ENCODE assay signal across 16 cellular contexts in the genomic region with DNA sequence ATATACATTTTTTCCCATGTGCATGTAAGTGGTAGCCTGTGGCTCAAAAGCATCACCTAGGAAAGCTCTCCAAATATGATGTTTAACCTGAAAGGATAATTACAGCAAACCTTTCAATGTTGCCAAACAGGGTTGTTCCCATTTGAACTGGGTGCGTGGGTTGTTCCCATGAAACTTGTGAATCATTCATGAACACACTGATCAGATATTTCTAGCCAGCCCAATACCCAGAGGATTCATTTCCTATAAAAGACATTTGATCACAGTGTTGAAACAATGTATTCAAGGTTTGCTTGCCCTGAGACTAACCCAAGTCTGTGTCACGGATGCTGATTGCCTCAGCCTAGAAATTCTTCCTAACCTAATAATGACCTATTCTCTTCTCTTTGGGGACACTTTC. TPM values are rescaled to one million over a fixed set of nuclear protein-coding genes. Genes with fewer than 3 reads are reported as not detected.
DNase-seq lines count a peak whose midpoint lies in the region; ATAC-seq and TF ChIP-seq lines count a peak whose summit lies in the region.
"Had no signal": no experiment of that assay in that cellular context is flagged by ENCODE, and none has a peak within 500 bp of the region (broad histone marks: within the 10 kb centered on the region; RNA-seq: fewer than 3 reads in every experiment).

No MANE protein-coding gene starts in this region.

- no peak overlapping the region for H3K4me3 ChIP-seq in foreskin fibroblast (ENCODE audit: low read depth in 1 of 2, low read length in 2 of 2)
- H3K4me3 ChIP-seq in vagina: no peak overlapping the region
- H3K4me3 ChIP-seq: left lung, thyroid gland had no signal

- H3K9me3 ChIP-seq in vagina: no peaks in the 10 kb centered on the region
- H3K9me3 ChIP-seq: BE2C, left lung, neutrophil, thyroid gland had no signal

- H3K27me3 ChIP-seq in vagina: no peaks in the 10 kb centered on the region
- H3K27me3 ChIP-seq: thyroid gland had no signal

- peak; percentile 6 to 22 (median 7) for DNase-seq in stimulated activated CD4-positive, alpha-beta T cell treated with anti-CD3 and anti-CD28 coated beads, Interleukin-12 subunit alpha, Interleukin-12 subunit beta, amount 100 ng/mL, for 48 hours (ENCODE audit: low read depth in 2 of 3, low spot score in 1 of 3)
- DNase-seq in stimulated activated CD4-positive, alpha-beta T cell treated with anti-CD3 and anti-CD28 coated beads, Interleukin-12 subunit alpha, Interleukin-12 subunit beta, amount 100 ng/mL, for 4 hours: no peak
- peak; percentile 4 for DNase-seq in T1000 (lab: John Stamatoyannopoulos, UW)
- DNase-seq in foreskin fibroblast: peak; percentile 92 to 94
- no peak for DNase-seq in vagina (ENCODE audit: extremely low spot score in 2 of 2)
- no peak for DNase-seq in stimulated activated naive CD4-positive, alpha-beta T cell treated with Interleukin-2 at 50 U/mL for 16 hours (lab: John Stamatoyannopoulos, UW)
- DNase-seq: activated T-cell treated with anti-CD3 and anti-CD28 coated beads for 4 hours, BE2C, erythroblast, GF-D8, left lung, thyroid gland had no signal

- H3K36me3 ChIP-seq in vagina: no peaks in the 10 kb centered on the region
- H3K36me3 ChIP-seq: BE2C, left lung, neutrophil, thyroid gland had no signal

- H3K27ac ChIP-seq in vagina: peak overlapping the region; percentile 25
- H3K27ac ChIP-seq: neutrophil, thyroid gland had no signal

- intact Hi-C loops in vagina (cut with DNase I): no loop called here

- ATAC-seq in GM19397 (IDR thresholded peaks at IDR 0.05; ENCODE audit: unreplicated experiment) (no peak), GM21526 (IDR thresholded peaks at IDR 0.05; ENCODE audit: low FRiP score, unreplicated experiment) (no peak)
- ATAC-seq: left lung had no signal

- peaks cover 44% of the 10 kb centered on the region for H3K4me1 ChIP-seq in vagina
- H3K4me1 ChIP-seq: BE2C, left lung, thyroid gland had no signal

- no peak for TF ChIP-seq POLR2A in vagina (IDR thresholded peaks at IDR 0.05)

- TF ChIP-seq CTCF in foreskin fibroblast (IDR thresholded peaks at IDR 0.05; ENCODE audit: low read depth, low read length) (no peak), vagina (IDR thresholded peaks at IDR 0.05) (no peak)

RNA-seq across cellular contexts. Expression of gene KRT39, which starts 12.9 kb away (rescaled TPM):
- total RNA-seq in vagina: not detected
- total RNA-seq: OCI-LY7, thyroid gland had no signal

RNA-seq across cellular contexts. Expression of gene KRT23, which starts 16.4 kb away (rescaled TPM):
- 0.98 TPM for total RNA-seq in vagina
- total RNA-seq: OCI-LY7 had no signal

RNA-seq across cellular contexts. Expression of gene KRT40, which starts 30.2 kb away (rescaled TPM):
- total RNA-seq in vagina: not detected
- total RNA-seq: left lung, OCI-LY7, thyroid gland had no signal

RNA-seq across cellular contexts. Expression of gene KRTAP3-3, which starts 40.1 kb away (rescaled TPM):
- not detected for total RNA-seq in vagina
- total RNA-seq: left lung, OCI-LY7, thyroid gland had no signal

RNA-seq across cellular contexts. Expression of gene KRTAP3-2, which starts 45.8 kb away (rescaled TPM):
- not detected for total RNA-seq in vagina
- total RNA-seq: left lung, OCI-LY7, thyroid gland had no signal

Comparison
In these comparisons a context has a peak if more than half of its experiments do, and no peak if none do; other contexts are left out.
1. DNase-seq: peak in stimulated activated CD4-positive, alpha-beta T cell treated with anti-CD3 and anti-CD28 coated beads, Interleukin-12 subunit alpha, Interleukin-12 subunit beta, amount 100 ng/mL, for 48 hours (3 of 3), T1000 (single experiment) and foreskin fibroblast (2 of 2); none in stimulated activated CD4-positive, alpha-beta T cell treated with anti-CD3 and anti-CD28 coated beads, Interleukin-12 subunit alpha, Interleukin-12 subunit beta, amount 100 ng/mL, for 4 hours (single experiment), vagina (0 of 2) and stimulated activated naive CD4-positive, alpha-beta T cell treated with Interleukin-2 at 50 U/mL for 16 hours (single experiment).